In genomic region chr3:195893516-195893915, GRCh38 we compare ENCODE assay signal across 12 cellular contexts. TPM values are rescaled to one million over a fixed set of nuclear protein-coding genes. Genes with fewer than 3 reads are reported as not detected.
DNase-seq lines count a peak whose midpoint lies in the region; ATAC-seq and TF ChIP-seq lines count a peak whose summit lies in the region.
"Had no signal": no experiment of that assay in that cellular context is flagged by ENCODE, and none has a peak within 500 bp of the region (broad histone marks: within the 10 kb centered on the region; RNA-seq: fewer than 3 reads in every experiment).

No MANE protein-coding gene starts in this region.

- POLR2A ChIA-PET in naive thymus-derived CD4-positive, alpha-beta T cell (lab: Charles Lee) = interaction anchor here (0.6 to 13.5 kb wide), 5 partner anchors 8 to 1183 kb away, joined by 3 to 209 read pairs (median 3); partner anchors contain the start of gene TNK2

- H3K36me3 Mint-ChIP-seq in nephron progenitor cell (ENCODE audit: low read depth) = no peaks in the 10 kb centered on the region
- H3K36me3 Mint-ChIP-seq in naive thymus-derived CD4-positive, alpha-beta T cell = no peaks in the 10 kb centered on the region

- no peaks in the 10 kb centered on the region for H3K27me3 ChIP-seq in naive thymus-derived CD4-positive, alpha-beta T cell (ENCODE audit: control insufficient read depth in 2 of 2, insufficient read depth in 2 of 2, low read length in 2 of 2)
- no peaks in the 10 kb centered on the region for H3K27me3 ChIP-seq in suprapubic skin

- TF ChIP-seq CTCF in nephron progenitor cell (IDR thresholded peaks at IDR 0.05) = no peak
- no peak for TF ChIP-seq CTCF in suprapubic skin (IDR thresholded peaks at IDR 0.05)

- peak overlapping the region; percentile 81 for H3K27ac ChIP-seq in cingulate gyrus (ENCODE audit: low read depth, low read length)
- no peak overlapping the region for H3K27ac ChIP-seq in naive thymus-derived CD4-positive, alpha-beta T cell (ENCODE audit: low read depth, low read length)
- H3K27ac ChIP-seq in suprapubic skin = no peak overlapping the region
- H3K27ac ChIP-seq: C4-2B had no signal

- H3K27me3 Mint-ChIP-seq in nephron progenitor cell (ENCODE audit: low read depth, poor library complexity) = peaks cover 9% of the 10 kb centered on the region
- no peaks in the 10 kb centered on the region for H3K27me3 Mint-ChIP-seq in naive thymus-derived CD4-positive, alpha-beta T cell

- peak overlapping the region; percentile 11 for H3K4me3 Mint-ChIP-seq in nephron progenitor cell
- peak overlapping the region in 4 of 10 donors; percentile 5 to 96 (median 32) for H3K4me3 Mint-ChIP-seq in naive thymus-derived CD4-positive, alpha-beta T cell

- no peak overlapping the region for H3K4me3 ChIP-seq in naive thymus-derived CD4-positive, alpha-beta T cell (ENCODE audit: low read length)
- no peak overlapping the region for H3K4me3 ChIP-seq in suprapubic skin
- H3K4me3 ChIP-seq: smooth muscle cell had no signal

- no peak for TF ChIP-seq EP300 in suprapubic skin (IDR thresholded peaks at IDR 0.05)

- H3K9me3 Mint-ChIP-seq in nephron progenitor cell = no peaks in the 10 kb centered on the region
- no peaks in the 10 kb centered on the region for H3K9me3 Mint-ChIP-seq in naive thymus-derived CD4-positive, alpha-beta T cell

- intact Hi-C loops in naive thymus-derived CD4-positive, alpha-beta T cell (cut with micrococcal nuclease) = no loop called here

- DNase-seq in Ammon's horn (ENCODE audit: low spot score) (peak; percentile 83), NCI-H1092 (lab: John Stamatoyannopoulos, UW) (peak; percentile 89), nephron progenitor cell (no peak), suprapubic skin (ENCODE audit: low spot score in 2 of 2) (no peak)
- DNase-seq in naive thymus-derived CD4-positive, alpha-beta T cell = no peak
- DNase-seq in activated CD4-positive, CD25-positive, alpha-beta regulatory T cell treated with anti-CD3 and anti-CD28 coated beads, Interleukin-2, amount 50 U/mL, for 72 hours = no peak
- DNase-seq in stimulated activated CD4-positive, alpha-beta T cell treated with anti-CD3 and anti-CD28 coated beads, Interleukin-2, amount 100 ng/mL, for 24 hours = no peak
- DNase-seq: activated T-cell treated with anti-CD3 and anti-CD28 coated beads, Interleukin-2, amount 50 U/mL, for 48 hours; stimulated activated naive CD8-positive, alpha-beta T cell treated with anti-CD3 and anti-CD28 coated beads, Interleukin-15, Interleukin-2, amounts not matched to agents 100 U/mL and 50 U/mL, for 24 hours had no signal

- peaks cover 86% of the 10 kb centered on the region for H3K4me1 Mint-ChIP-seq in nephron progenitor cell
- H3K4me1 Mint-ChIP-seq in naive thymus-derived CD4-positive, alpha-beta T cell = peaks cover 36 to 54% (median 40%) of the 10 kb centered on the region in 7 donors

- ATAC-seq in naive thymus-derived CD4-positive, alpha-beta T cell = no peak
- ATAC-seq: stimulated activated naive CD8-positive, alpha-beta T cell treated with anti-CD3 and anti-CD28 coated beads, Interleukin-15, Interleukin-2, amounts not matched to agents 100 U/mL and 50 U/mL, for 24 hours had no signal

- no peaks in the 10 kb centered on the region for H3K9me3 ChIP-seq in naive thymus-derived CD4-positive, alpha-beta T cell (ENCODE audit: control insufficient read depth in 2 of 3, low read length in 3 of 3)
- H3K9me3 ChIP-seq in suprapubic skin = no peaks in the 10 kb centered on the region

- CTCF ChIA-PET in naive thymus-derived CD4-positive, alpha-beta T cell (lab: Charles Lee) = interaction anchor here (0.7 to 6.6 kb wide), 7 partner anchors 10 to 281 kb away, joined by 3 to 74 read pairs (median 12); partner anchors contain the start of gene TNK2

- H3K27ac Mint-ChIP-seq in nephron progenitor cell = no peak overlapping the region
- H3K27ac Mint-ChIP-seq in naive thymus-derived CD4-positive, alpha-beta T cell = peak overlapping the region in 4 of 9 donors; percentile 13 to 89 (median 71)

- H3K36me3 ChIP-seq in naive thymus-derived CD4-positive, alpha-beta T cell (ENCODE audit: control insufficient read depth in 2 of 3, insufficient read depth in 3 of 3, low read length in 3 of 3) = peaks cover 0 to 14% (median 0%) of the 10 kb centered on the region in 3 experiments
- peaks cover 6% of the 10 kb centered on the region for H3K36me3 ChIP-seq in suprapubic skin

- 56% methylated on average over 3 of the region's 4 CpGs for WGBS in suprapubic skin

- TF ChIP-seq POLR2A in suprapubic skin (IDR thresholded peaks at IDR 0.05) = no peak

- peaks cover 7 to 26% of the 10 kb centered on the region in 2 donors for H3K4me1 ChIP-seq in naive thymus-derived CD4-positive, alpha-beta T cell (ENCODE audit: control insufficient read depth in 2 of 2, insufficient read depth in 2 of 2, low read length in 2 of 2)
- H3K4me1 ChIP-seq in suprapubic skin = peaks cover 69% of the 10 kb centered on the region

RNA-seq across cellular contexts. Expression of gene TNK2, which starts 14.8 kb away (rescaled TPM):
- 100 to 1,000 TPM; 128 to 196 (median 188) TPM for total RNA-seq in naive thymus-derived CD4-positive, alpha-beta T cell
- polyA plus RNA-seq in naive thymus-derived CD4-positive, alpha-beta T cell = 1 to 10 TPM; 2.0 to 2.6 TPM
- total RNA-seq in suprapubic skin = 100 to 1,000 TPM in 1 of 4 donors, 10 to 100 TPM in 3; 52.4 to 101 (median 70.0) TPM

Comparison
In these comparisons a context has a peak if more than half of its experiments do, and no peak if none do; other contexts are left out.
1. DNase-seq: peak in Ammon's horn (single experiment) and NCI-H1092 (single experiment); none in nephron progenitor cell (single experiment), naive thymus-derived CD4-positive, alpha-beta T cell (0 of 9), activated CD4-positive, CD25-positive, alpha-beta regulatory T cell treated with anti-CD3 and anti-CD28 coated beads, Interleukin-2, amount 50 U/mL, for 72 hours (single experiment), stimulated activated CD4-positive, alpha-beta T cell treated with anti-CD3 and anti-CD28 coated beads, Interleukin-2, amount 100 ng/mL, for 24 hours (0 of 2) and suprapubic skin (0 of 2).